Comparison of ENCODE assay signal across 11 cellular contexts in the genomic region with DNA sequence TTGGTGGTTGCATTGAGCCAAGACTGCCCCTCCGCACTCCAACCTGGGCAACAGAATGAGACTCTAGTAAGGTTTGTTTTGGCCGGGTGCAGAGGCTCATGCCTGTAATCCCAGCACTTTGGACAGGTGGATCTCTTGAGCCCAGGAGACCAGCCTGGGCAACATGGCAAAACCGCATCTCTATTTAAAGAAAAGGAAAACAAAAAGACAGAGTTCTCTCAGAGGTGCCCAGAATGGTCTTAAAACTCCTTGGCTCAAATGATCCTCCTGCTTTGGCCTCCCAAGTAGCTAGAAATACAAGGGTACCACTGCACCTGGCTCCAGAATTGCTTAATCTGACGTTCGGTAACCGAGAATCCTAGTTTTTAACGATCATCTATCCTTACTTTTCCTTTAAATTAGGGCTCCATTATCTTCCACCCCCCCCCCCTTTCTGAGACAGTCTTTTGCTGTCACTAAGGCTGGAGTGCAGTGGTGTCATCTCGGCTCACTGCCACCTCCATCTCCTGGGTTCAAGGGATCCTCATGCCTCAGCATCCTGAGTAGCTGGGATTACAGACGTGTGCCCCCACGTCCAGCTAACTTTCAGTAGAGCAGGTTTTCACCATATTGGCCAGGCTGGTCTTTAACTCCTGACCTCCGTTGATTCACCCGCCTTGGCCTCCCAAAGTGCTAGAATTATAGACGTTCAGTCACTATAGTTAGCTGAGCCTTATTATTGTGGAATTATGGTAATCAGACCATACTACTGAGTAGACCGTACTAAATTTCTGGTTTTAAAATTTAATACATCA. TPM values are rescaled to one million over a fixed set of nuclear protein-coding genes. Genes with fewer than 3 reads are reported as not detected.
DNase-seq lines count a peak whose midpoint lies in the region; ATAC-seq, FAIRE-seq and TF ChIP-seq lines count a peak whose summit lies in the region.
"Had no signal": no experiment of that assay in that cellular context is flagged by ENCODE, and none has a peak within 500 bp of the region (broad histone marks: within the 10 kb centered on the region; RNA-seq: fewer than 3 reads in every experiment).

No MANE protein-coding gene starts in this region.

- CTCF ChIA-PET in A549 (lab: Yijun Ruan, JAX) (interaction anchor here (1.3 kb wide), 1 partner anchor 14 kb away, joined by 3 read pairs; no protein-coding TSS in a partner anchor), HCT116 (lab: Charles Lee) (interaction anchor here (1.6 kb wide), 1 partner anchor 327 kb away, joined by 5 read pairs; no protein-coding TSS in a partner anchor)

- H3K79me1 ChIP-seq in mesenchymal stem cell (replicated peaks; ENCODE audit: low read length, poor library complexity, severe bottlenecking) = no peaks in the 10 kb centered on the region

- no peak overlapping the region for H2BK15ac ChIP-seq in mesenchymal stem cell (ENCODE audit: low read depth, poor library complexity, severe bottlenecking)

- no TSS peak for BruUV-seq in HCT116 (replicated peaks; lab: Mats Ljungman, UMichigan)

- no peak for TF ChIP-seq RAD21 in A549 (conservative IDR thresholded peaks at IDR 0.05 in 1 of 2, IDR thresholded peaks at IDR 0.05 in 1 of 2)
- TF ChIP-seq RAD21 in HCT116 (IDR thresholded peaks at IDR 0.05; ENCODE audit: low read depth) = no peak

- no peak for TF ChIP-seq EP300 in A549 (IDR thresholded peaks at IDR 0.05)

- no peak overlapping the region for H2BK120ac ChIP-seq in mesenchymal stem cell (ENCODE audit: low read depth, low read length)

- peak overlapping the region; percentile 2 for H4K8ac ChIP-seq in mesenchymal stem cell (ENCODE audit: low read length)

- H3K4me3 ChIP-seq in A549 = peak overlapping the region; percentile 72
- H3K4me3 ChIP-seq in HCT116 (replicated peaks in 1 of 2; ENCODE audit: low read depth in 1 of 2, low read length in 2 of 2) = peak overlapping the region; percentile 72 to 91
- peak overlapping the region in 1 of 2 experiments; percentile 99 for H3K4me3 ChIP-seq in mesenchymal stem cell (ENCODE audit: insufficient read depth in 1 of 2, low read depth in 1 of 2, low read length in 2 of 2)
- H3K4me3 ChIP-seq in kidney (ENCODE audit: low read length in 2 of 2) = peak overlapping the region in 1 of 2 donors; percentile 84

- H2BK5ac ChIP-seq in mesenchymal stem cell (ENCODE audit: low read depth, low read length, poor library complexity, severe bottlenecking) = no peak overlapping the region

- no peaks in the 10 kb centered on the region for H3K9me3 Mint-ChIP-seq in activated naive CD8-positive, alpha-beta T cell treated with anti-CD3 and anti-CD28 coated beads, Interleukin-2, amount 50 U/mL, for 24 hours

- H3K4ac ChIP-seq in mesenchymal stem cell (ENCODE audit: low read depth in 1 of 2, low read length in 2 of 2) = no peak overlapping the region

- RAD21 ChIA-PET in HCT116 (lab: Charles Lee; ENCODE audit: low non-redundant PET in 1 of 2, low total read pairs in 2 of 2, uncharacterized antibody in 2 of 2, unreplicated experiment in 2 of 2) = interaction anchor here in 1 of 2 experiments (0.7 kb wide), 1 partner anchor 306 kb away, joined by 6 read pairs; no protein-coding TSS in a partner anchor

- no peak overlapping the region for H2BK12ac ChIP-seq in mesenchymal stem cell (ENCODE audit: low read length in 2 of 2)

- no peak overlapping the region for H2AK5ac ChIP-seq in mesenchymal stem cell (ENCODE audit: low read length, severe bottlenecking)

- FAIRE-seq in A549 (lab: Jason Lieb, UNC) = no peak
- no peak for FAIRE-seq in kidney (lab: Jason Lieb, UNC)
- FAIRE-seq: endometrium had no signal

- H3K27me3 Mint-ChIP-seq in activated naive CD8-positive, alpha-beta T cell treated with anti-CD3 and anti-CD28 coated beads, Interleukin-2, amount 50 U/mL, for 24 hours = no peaks in the 10 kb centered on the region

- H3K9me3 ChIP-seq in A549 (no peaks in the 10 kb centered on the region), HCT116 (ENCODE audit: control insufficient read depth in 1 of 2, insufficient read depth in 1 of 2, low read depth in 1 of 2, low read length in 2 of 2) (no peaks in the 10 kb centered on the region), mesenchymal stem cell (ENCODE audit: control insufficient read depth, low read length) (no peaks in the 10 kb centered on the region), kidney (ENCODE audit: control insufficient read depth in 1 of 2, low read length in 2 of 2) (no peaks in the 10 kb centered on the region)
- H3K9me3 ChIP-seq: tibial nerve had no signal

- DNase-seq in A549 (ENCODE audit: low read depth in 1 of 2, low spot score in 1 of 2) = no peak
- no peak for DNase-seq in HCT116 (ENCODE audit: low read depth, low spot score)
- no peak for DNase-seq in activated naive CD8-positive, alpha-beta T cell treated with anti-CD3 and anti-CD28 coated beads, Interleukin-2, amount 50 U/mL, for 24 hours
- DNase-seq in mesenchymal stem cell = no peak
- DNase-seq in stimulated activated CD4-positive, alpha-beta T cell treated with anti-CD3 and anti-CD28 coated beads, Interleukin-4, amount 100 ng/mL, for 24 hours = no peak
- DNase-seq in anterior cingulate cortex (lab: John Stamatoyannopoulos, UW) = no peak
- no peak for DNase-seq in kidney
- DNase-seq: Kasumi-1 had no signal

- H4K20me1 ChIP-seq in HCT116 (ENCODE audit: insufficient read depth) = no peaks in the 10 kb centered on the region

- H3K79me2 ChIP-seq in HCT116 (ENCODE audit: insufficient read depth, low read length) = peaks cover 62% of the 10 kb centered on the region

- H3K27me3 ChIP-seq in HCT116 (ENCODE audit: insufficient read depth, low read length) (no peaks in the 10 kb centered on the region), mesenchymal stem cell (ENCODE audit: control insufficient read depth in 1 of 2, insufficient read depth in 1 of 2, low read length in 2 of 2) (no peaks in the 10 kb centered on the region)
- H3K27me3 ChIP-seq: tibial nerve had no signal

- H3K36me3 Mint-ChIP-seq in activated naive CD8-positive, alpha-beta T cell treated with anti-CD3 and anti-CD28 coated beads, Interleukin-2, amount 50 U/mL, for 24 hours (ENCODE audit: low read depth) = peaks cover 70% of the 10 kb centered on the region

- peak overlapping the region; percentile 85 for H3K4me2 ChIP-seq in A549
- H3K4me2 ChIP-seq in HCT116 (ENCODE audit: low read length) = peak overlapping the region; percentile 70
- peak overlapping the region; percentile 35 for H3K4me2 ChIP-seq in mesenchymal stem cell (ENCODE audit: low read length, poor library complexity, severe bottlenecking)

- no peak overlapping the region for H2AFZ ChIP-seq in HCT116 (ENCODE audit: low read depth, low read length, poor library complexity, severe bottlenecking)
- no peak overlapping the region for H2AFZ ChIP-seq in mesenchymal stem cell (ENCODE audit: low read depth, low read length)

- H3K4me1 ChIP-seq in A549 (peaks cover 36% of the 10 kb centered on the region), HCT116 (ENCODE audit: control insufficient read depth in 1 of 2, insufficient read depth in 2 of 2, low read length in 2 of 2) (peaks cover 18 to 29% of the 10 kb centered on the region in 2 experiments), mesenchymal stem cell (ENCODE audit: control insufficient read depth, insufficient read depth, low read depth, low read length) (peaks cover 12% of the 10 kb centered on the region), kidney (ENCODE audit: control insufficient read depth in 1 of 2, insufficient read depth in 1 of 2, low read depth in 1 of 2, low read length in 2 of 2) (peaks cover 12 to 18% of the 10 kb centered on the region in 2 donors)

- ATAC-seq in A549 (no peak), HCT116 (no peak), GM19351 (IDR thresholded peaks at IDR 0.05; ENCODE audit: unreplicated experiment) (no peak)
- ATAC-seq in activated naive CD8-positive, alpha-beta T cell treated with anti-CD3 and anti-CD28 coated beads, Interleukin-2, amount 50 U/mL, for 24 hours = no peak

- no peak overlapping the region for H3K14ac ChIP-seq in mesenchymal stem cell (ENCODE audit: low read length in 2 of 2)

- no peak for TF ChIP-seq POLR2A in A549 (IDR thresholded peaks at IDR 0.05; ENCODE audit: low read length)
- no peak for TF ChIP-seq POLR2A in HCT116 (IDR thresholded peaks at IDR 0.05; ENCODE audit: borderline replicate concordance, extremely low read depth, insufficient read depth, insufficient read length)

- H3K4me3 Mint-ChIP-seq in activated naive CD8-positive, alpha-beta T cell treated with anti-CD3 and anti-CD28 coated beads, Interleukin-2, amount 50 U/mL, for 24 hours = peak overlapping the region; percentile 99

- H3K4me1 Mint-ChIP-seq in activated naive CD8-positive, alpha-beta T cell treated with anti-CD3 and anti-CD28 coated beads, Interleukin-2, amount 50 U/mL, for 24 hours = peaks cover 59% of the 10 kb centered on the region

- TF ChIP-seq CTCF in A549 (IDR thresholded peaks at IDR 0.05) = no peak
- TF ChIP-seq CTCF in HCT116 (IDR thresholded peaks at IDR 0.05 in 2 of 3, conservative IDR thresholded peaks at IDR 0.05 in 1 of 3; ENCODE audit: borderline replicate concordance in 1 of 3, insufficient read depth in 1 of 3, low read depth in 2 of 3, low read length in 2 of 3) = no peak
- no peak for TF ChIP-seq CTCF in kidney (IDR thresholded peaks at IDR 0.05; ENCODE audit: borderline replicate concordance, extremely low read depth, insufficient read depth)

- H3K27ac ChIP-seq in A549 (peak overlapping the region in 1 of 2 experiments; percentile 97; a peak in 4 of 6 replicates), HCT116 (ENCODE audit: low read depth, low read length) (peak overlapping the region; percentile 96), mesenchymal stem cell (ENCODE audit: low read length, poor library complexity, severe bottlenecking) (no peak overlapping the region), kidney (ENCODE audit: low read depth in 2 of 2, low read length in 2 of 2) (no peak overlapping the region)

- H3K23ac ChIP-seq in mesenchymal stem cell (ENCODE audit: low read length in 2 of 2) = no peak overlapping the region

- POLR2A ChIA-PET in A549 (lab: Yijun Ruan, JAX) = interaction anchor here (1.2 to 1.4 kb wide), 2 partner anchors 17 to 27 kb away, joined by 4 read pairs; no protein-coding TSS in a partner anchor
- POLR2A ChIA-PET in HCT116 (lab: Charles Lee) = interaction anchor here (1.5 kb wide), 1 partner anchor 105 kb away, joined by 3 read pairs; a partner anchor contains a TSS

- H3K36me3 ChIP-seq in HCT116 (ENCODE audit: control insufficient read depth in 1 of 2, insufficient read depth in 2 of 2, low read length in 2 of 2) (peaks cover 33 to 63% of the 10 kb centered on the region in 2 experiments), mesenchymal stem cell (ENCODE audit: control insufficient read depth in 1 of 2, insufficient read depth in 2 of 2, low read depth in 1 of 2, low read length in 2 of 2) (peaks cover 28 to 63% of the 10 kb centered on the region in 2 experiments), kidney (ENCODE audit: control insufficient read depth in 1 of 2, insufficient read depth in 2 of 2, low read length in 2 of 2) (peaks cover 22 to 28% of the 10 kb centered on the region in 2 donors)

- no peak overlapping the region for H3K18ac ChIP-seq in mesenchymal stem cell (ENCODE audit: low read depth in 1 of 2, low read length in 2 of 2)

- H4K91ac ChIP-seq in mesenchymal stem cell (ENCODE audit: low read length) = no peak overlapping the region

- intact Hi-C loops in HCT116 (cut with micrococcal nuclease) (loop anchor here (5.0 kb wide), 1 partner anchor 104 kb away; no protein-coding TSS in a partner anchor), kidney (cut with DNase I) (no loop called here)

- no peaks in the 10 kb centered on the region for H3K9me2 ChIP-seq in HCT116 (ENCODE audit: insufficient read depth)

- H3K27ac Mint-ChIP-seq in activated naive CD8-positive, alpha-beta T cell treated with anti-CD3 and anti-CD28 coated beads, Interleukin-2, amount 50 U/mL, for 24 hours = peak overlapping the region; percentile 99

- 70% methylated on average over 13 of the region's 14 CpGs for WGBS in A549 (ENCODE audit: missing lambda C conversion rate)
- WGBS in mesenchymal stem cell = 94% methylated on average over 11 of the region's 14 CpGs

- peak overlapping the region; percentile 99 for H3K9ac ChIP-seq in HCT116 (ENCODE audit: low read length)
- peak overlapping the region; percentile 98 for H3K9ac ChIP-seq in mesenchymal stem cell (ENCODE audit: low read length)
- H3K9ac ChIP-seq in kidney (ENCODE audit: low read length in 2 of 2) = peak overlapping the region in 1 of 2 donors; percentile 29

RNA-seq across cellular contexts. Expression of a gene that starts 1.7 kb away (rescaled TPM):
- polyA plus RNA-seq in A549 (2011; rRNA removed) = 644 and 844 TPM in 2 replicates
- 630 and 875 TPM in 2 replicates for polyA plus RNA-seq in A549 (2012; cell fraction: cytosol; rRNA removed)
- 132 and 205 TPM in 2 replicates for polyA plus RNA-seq in A549 (2012; cell fraction: nucleus; rRNA removed)
- polyA plus RNA-seq in A549 (2017; fragmentation: RNase III; extraction: RNeasy Plus Mini Kit Qiagen cat#74134 plus additional on column Dnase treatment) = 1,476 to 1,567 TPM (median 1,517 TPM) in 3 replicates
- polyA minus RNA-seq in A549 (2011; rRNA and poly(A)+ RNA removed) = 39.1 and 56.7 TPM in 2 replicates
- total RNA-seq in HCT116 (2021; ENCODE audit: unreplicated experiment) = 1,404 TPM
- 647 and 867 TPM in 2 replicates for polyA plus RNA-seq in HCT116 (2012)
- polyA plus RNA-seq in mesenchymal stem cell (2013, experiment 1 of 2) = 1,955 TPM
- 1,914 TPM for polyA plus RNA-seq in mesenchymal stem cell (2013, experiment 2 of 2)
- total RNA-seq in kidney = 852 TPM
- 1,047 TPM for polyA plus RNA-seq in kidney (ENCODE audit: insufficient read depth, low read depth, low replicate concordance)

RNA-seq across cellular contexts. Expression of a gene that starts 2.2 kb away (rescaled TPM):
- polyA plus RNA-seq in A549 (2011; rRNA removed) (77.7 and 90.0 TPM in 2 replicates), A549 (2017; fragmentation: RNase III; extraction: RNeasy Plus Mini Kit Qiagen cat#74134 plus additional on column Dnase treatment) (61.7 to 72.8 TPM (median 71.6 TPM) in 3 replicates), kidney (ENCODE audit: insufficient read depth, low read depth, low replicate concordance) (136 TPM)
- polyA plus RNA-seq in A549 (2012; cell fraction: cytosol; rRNA removed) = 116 and 173 TPM in 2 replicates
- polyA plus RNA-seq in A549 (2012; cell fraction: nucleus; rRNA removed) = 75.2 and 94.8 TPM in 2 replicates
- polyA minus RNA-seq in A549 (2011; rRNA and poly(A)+ RNA removed) = 46.0 and 53.7 TPM in 2 replicates
- total RNA-seq in HCT116 (2021; ENCODE audit: unreplicated experiment) (61.6 TPM), kidney (82.6 TPM)
- 58.0 and 59.2 TPM in 2 replicates for polyA plus RNA-seq in HCT116 (2012)
- polyA plus RNA-seq in mesenchymal stem cell (2013, experiment 1 of 2) = 76.7 TPM
- 77.1 TPM for polyA plus RNA-seq in mesenchymal stem cell (2013, experiment 2 of 2)

RNA-seq across cellular contexts. Expression of a gene that starts 14.3 kb away (rescaled TPM):
- polyA plus RNA-seq in A549 (2011; rRNA removed) (21.2 and 22.8 TPM in 2 replicates), A549 (2017; fragmentation: RNase III; extraction: RNeasy Plus Mini Kit Qiagen cat#74134 plus additional on column Dnase treatment) (12.7 to 15.5 TPM (median 14.0 TPM) in 3 replicates), kidney (ENCODE audit: insufficient read depth, low read depth, low replicate concordance) (115 TPM)
- 15.9 and 20.1 TPM in 2 replicates for polyA plus RNA-seq in A549 (2012; cell fraction: cytosol; rRNA removed)
- 42.8 and 46.0 TPM in 2 replicates for polyA plus RNA-seq in A549 (2012; cell fraction: nucleus; rRNA removed)
- 26.0 and 30.3 TPM in 2 replicates for polyA minus RNA-seq in A549 (2011; rRNA and poly(A)+ RNA removed)
- total RNA-seq in HCT116 (2021; ENCODE audit: unreplicated experiment) (49.8 TPM), kidney (49.5 TPM)
- 49.7 and 62.0 TPM in 2 replicates for polyA plus RNA-seq in HCT116 (2012)
- polyA plus RNA-seq in mesenchymal stem cell (2013, experiment 1 of 2) = 6.8 TPM
- 7.2 TPM for polyA plus RNA-seq in mesenchymal stem cell (2013, experiment 2 of 2)

RNA-seq across cellular contexts. Expression of a gene that starts 18.5 kb away (rescaled TPM):
- polyA plus RNA-seq in A549 (2011; rRNA removed) (14.8 and 20.2 TPM in 2 replicates), A549 (2017; fragmentation: RNase III; extraction: RNeasy Plus Mini Kit Qiagen cat#74134 plus additional on column Dnase treatment) (11.1 to 14.8 TPM (median 12.4 TPM) in 3 replicates), kidney (ENCODE audit: insufficient read depth, low read depth, low replicate concordance) (19.8 TPM)
- polyA plus RNA-seq in A549 (2012; cell fraction: cytosol; rRNA removed) = 11.6 and 12.5 TPM in 2 replicates
- 51.4 and 75.0 TPM in 2 replicates for polyA plus RNA-seq in A549 (2012; cell fraction: nucleus; rRNA removed)
- polyA minus RNA-seq in A549 (2011; rRNA and poly(A)+ RNA removed) = 6.6 and 7.7 TPM in 2 replicates
- total RNA-seq in HCT116 (2021; ENCODE audit: unreplicated experiment) (28.9 TPM), kidney (45.0 TPM)
- 7.5 and 9.0 TPM in 2 replicates for polyA plus RNA-seq in HCT116 (2012)
- 11.0 TPM for polyA plus RNA-seq in mesenchymal stem cell (2013, experiment 1 of 2)
- polyA plus RNA-seq in mesenchymal stem cell (2013, experiment 2 of 2) = 10.0 TPM

RNA-seq across cellular contexts. Expression of a gene that starts 40.6 kb away (rescaled TPM):
- polyA plus RNA-seq in A549 (2011; rRNA removed) (83.1 and 116 TPM in 2 replicates), A549 (2017; fragmentation: RNase III; extraction: RNeasy Plus Mini Kit Qiagen cat#74134 plus additional on column Dnase treatment) (38.0 to 44.8 TPM (median 42.1 TPM) in 3 replicates), kidney (ENCODE audit: insufficient read depth, low read depth, low replicate concordance) (69.0 TPM)
- 40.0 and 46.4 TPM in 2 replicates for polyA plus RNA-seq in A549 (2012; cell fraction: cytosol; rRNA removed)
- 97.5 and 104 TPM in 2 replicates for polyA plus RNA-seq in A549 (2012; cell fraction: nucleus; rRNA removed)
- polyA minus RNA-seq in A549 (2011; rRNA and poly(A)+ RNA removed) = 100 and 116 TPM in 2 replicates
- total RNA-seq in HCT116 (2021; ENCODE audit: unreplicated experiment) (181 TPM), kidney (187 TPM)
- polyA plus RNA-seq in HCT116 (2012) = 163 and 236 TPM in 2 replicates
- 118 TPM for polyA plus RNA-seq in mesenchymal stem cell (2013, experiment 1 of 2)
- polyA plus RNA-seq in mesenchymal stem cell (2013, experiment 2 of 2) = 124 TPM

Comparison
In these comparisons a context has a peak if more than half of its experiments do, and no peak if none do; other contexts are left out.
1. H3K4me2 ChIP-seq: peak in every context shown above with its lines; median percentile 85 in A549; 70 in HCT116; 35 in mesenchymal stem cell.